Comparison of ENCODE assay signal across 8 cellular contexts in genomic region chr12:132490481-132491348, GRCh38. TPM values are rescaled to one million over a fixed set of nuclear protein-coding genes. Genes with fewer than 3 reads are reported as not detected.
DNase-seq lines count a peak whose midpoint lies in the region; ATAC-seq and TF ChIP-seq lines count a peak whose summit lies in the region.

No MANE protein-coding gene starts in this region.

- H3K36me3 Mint-ChIP-seq in endothelial cell (ENCODE audit: low read depth, unreplicated experiment) = peaks cover 3% of the 10 kb centered on the region

- CTCF ChIA-PET in AG04450 (lab: Charles Lee) = no interaction called here

- H3K9me3 Mint-ChIP-seq in endothelial cell (ENCODE audit: unreplicated experiment) = peaks cover 4% of the 10 kb centered on the region

- TF ChIP-seq CTCF in AG04450 (IDR thresholded peaks at IDR 0.05; ENCODE audit: low read depth, low read length) (no peak), OCI-LY3 (IDR thresholded peaks at IDR 0.05; ENCODE audit: low read depth, low read length) (no peak), endothelial cell (IDR thresholded peaks at IDR 0.05; ENCODE audit: unreplicated experiment) (no peak), neural cell (IDR thresholded peaks at IDR 0.05; ENCODE audit: poor library complexity, severe bottlenecking) (no peak)

- DNase-seq in AG04450 (ENCODE audit: low read depth, low spot score) (no peak), endothelial cell (ENCODE audit: low spot score) (peak; percentile 34)
- DNase-seq in stimulated activated CD4-positive, alpha-beta T cell treated with anti-CD3 and anti-CD28 coated beads, Interleukin-4, amount 100 ng/mL, for 4 hours = no peak
- no peak for DNase-seq in stimulated activated CD4-positive, alpha-beta T cell treated with anti-CD3 and anti-CD28 coated beads, Interleukin-4, amount 100 ng/mL, for 24 hours

- peak; percentile 9 for TF ChIP-seq RAD21 in neural cell (conservative IDR thresholded peaks at IDR 0.05)

- peak overlapping the region; percentile 86 for H3K4me3 Mint-ChIP-seq in endothelial cell (ENCODE audit: unreplicated experiment)

- H3K4me3 ChIP-seq in AG04450 (ENCODE audit: low read depth, low read length) = peak overlapping the region; percentile 70
- H3K4me3 ChIP-seq in OCI-LY3 (ENCODE audit: low read length) = peak overlapping the region; percentile 84
- H3K4me3 ChIP-seq in neural cell (ENCODE audit: low read length) = peak overlapping the region; percentile 90

- POLR2A ChIA-PET in AG04450 (lab: Yijun Ruan, JAX) = no interaction called here

- H3K79me2 ChIP-seq in OCI-LY3 (ENCODE audit: low read length) (peaks cover 54% of the 10 kb centered on the region), neural cell (replicated peaks; ENCODE audit: insufficient read depth, low read length) (peaks cover 48% of the 10 kb centered on the region)

- H4K20me1 ChIP-seq in OCI-LY3 (ENCODE audit: insufficient read depth, low read length) (peaks cover 51% of the 10 kb centered on the region), neural cell (ENCODE audit: insufficient read depth) (peaks cover 28% of the 10 kb centered on the region)

- H3K36me3 ChIP-seq in OCI-LY3 (replicated peaks; ENCODE audit: low read depth, low read length) (no peaks in the 10 kb centered on the region), neural cell (ENCODE audit: insufficient read depth, low read length) (no peaks in the 10 kb centered on the region)

- peak overlapping the region; percentile 36 for H3K27ac Mint-ChIP-seq in endothelial cell (ENCODE audit: unreplicated experiment)

- H3K4me1 Mint-ChIP-seq in endothelial cell (ENCODE audit: unreplicated experiment) = peaks cover 18% of the 10 kb centered on the region

- peaks cover 31% of the 10 kb centered on the region for H3K4me1 ChIP-seq in OCI-LY3 (ENCODE audit: low read length)

- H3K27ac ChIP-seq in AG04450 (ENCODE audit: low read depth, low read length) (no peak overlapping the region), OCI-LY3 (ENCODE audit: low read length) (no peak overlapping the region), neural cell (ENCODE audit: low read length) (no peak overlapping the region)

- H3K27me3 ChIP-seq in AG04450 (ENCODE audit: control insufficient read depth, insufficient read depth, low read length) (peaks cover 10% of the 10 kb centered on the region), OCI-LY3 (ENCODE audit: low read depth, low read length) (peaks cover 12% of the 10 kb centered on the region), neural cell (ENCODE audit: insufficient read depth, low read depth, low read length) (no peaks in the 10 kb centered on the region)

- H3K9me2 ChIP-seq in neural cell (ENCODE audit: insufficient read depth, low read length) = no peaks in the 10 kb centered on the region

- H3K4me2 ChIP-seq in OCI-LY3 (ENCODE audit: low read length) (peak overlapping the region; percentile 97), neural cell (ENCODE audit: low read length) (peak overlapping the region; percentile 84)

- H3K9ac ChIP-seq in OCI-LY3 (ENCODE audit: low read length) (peak overlapping the region; percentile 39), neural cell (ENCODE audit: low read length) (peak overlapping the region; percentile 70)

- no peak for TF ChIP-seq EP300 in neural cell (conservative IDR thresholded peaks at IDR 0.05; ENCODE audit: poor library complexity, severe bottlenecking)

- H3K9me3 ChIP-seq in AG04450 (ENCODE audit: control insufficient read depth, insufficient read depth, low read length) = no peaks in the 10 kb centered on the region; the same call in 1 of the 2 replicates
- no peaks in the 10 kb centered on the region for H3K9me3 ChIP-seq in OCI-LY3 (ENCODE audit: insufficient read depth, low read length)
- no peaks in the 10 kb centered on the region for H3K9me3 ChIP-seq in neural cell (ENCODE audit: low read length)

- ATAC-seq in GM19035 (IDR thresholded peaks at IDR 0.05; ENCODE audit: unreplicated experiment) (peak; percentile 3), GM18909 (IDR thresholded peaks at IDR 0.05; ENCODE audit: poor library complexity, unreplicated experiment) (no peak)

- H2AFZ ChIP-seq in OCI-LY3 (ENCODE audit: low read depth, low read length) = no peak overlapping the region
- H2AFZ ChIP-seq in neural cell (ENCODE audit: low read depth, low read length) = no peak overlapping the region

- H3K27me3 Mint-ChIP-seq in endothelial cell (ENCODE audit: unreplicated experiment) = peaks cover 27% of the 10 kb centered on the region

- no peaks in the 10 kb centered on the region for H3F3A ChIP-seq in neural cell (ENCODE audit: insufficient read depth, low read length, poor library complexity, severe bottlenecking)

TF ChIP-seq in neural cell, 6 proteins besides CTCF, POLR2A, EP300 and RAD21:
- TF ChIP-seq REST (IDR thresholded peaks at IDR 0.05; ENCODE audit: borderline replicate concordance) (no peak), POLR2AphosphoS5 (IDR thresholded peaks at IDR 0.05) (no peak), EZH2 (IDR thresholded peaks at IDR 0.05; ENCODE audit: borderline replicate concordance, insufficient read depth, low read length, poor library complexity, severe bottlenecking) (no peak), SMC3 (conservative IDR thresholded peaks at IDR 0.05; ENCODE audit: poor library complexity) (no peak), MXI1 (conservative IDR thresholded peaks at IDR 0.05; ENCODE audit: poor library complexity, severe bottlenecking) (no peak), TAF1 (IDR thresholded peaks at IDR 0.05; ENCODE audit: low read depth) (no peak)

RNA-seq across cellular contexts. Expression of gene FBRSL1, which starts 0.8 kb away (rescaled TPM):
- polyA plus RNA-seq in AG04450 (2011; rRNA removed) = 1.1 and 1.5 TPM in 2 replicates
- polyA minus RNA-seq in AG04450 (2011; rRNA and poly(A)+ RNA removed) = 0.91 and 1.1 TPM in 2 replicates
- total RNA-seq in endothelial cell (ENCODE audit: unreplicated experiment) = 38.4 TPM
- 11.9 and 37.0 TPM in 2 replicates for polyA plus RNA-seq in neural cell
- 19.3 and 23.6 TPM in 2 replicates for polyA minus RNA-seq in neural cell
